In genomic region chr19:58001895-58002369, GRCh38 we compare ENCODE assay signal across 9 cellular contexts. TPM values are rescaled to one million over a fixed set of nuclear protein-coding genes. Genes with fewer than 3 reads are reported as not detected.
DNase-seq lines count a peak whose midpoint lies in the region; ATAC-seq and TF ChIP-seq lines count a peak whose summit lies in the region.
"Had no signal": no experiment of that assay in that cellular context is flagged by ENCODE, and none has a peak within 500 bp of the region (broad histone marks: within the 10 kb centered on the region; RNA-seq: fewer than 3 reads in every experiment).

No MANE protein-coding gene starts in this region.

- peaks cover 59% of the 10 kb centered on the region for H3K36me3 ChIP-seq in ACC112 (ENCODE audit: insufficient read depth, low read length)
- peaks cover 69% of the 10 kb centered on the region for H3K36me3 ChIP-seq in RWPE2 (ENCODE audit: low read depth)
- H3K36me3 ChIP-seq in endodermal cell (ENCODE audit: control insufficient read depth, insufficient read depth, low read length): peaks cover 80% of the 10 kb centered on the region

- H3K4me1 Mint-ChIP-seq in endodermal cell (peaks cover 7% of the 10 kb centered on the region), natural killer cell (peaks cover 26 to 39% of the 10 kb centered on the region in 2 donors)

- peak overlapping the region; percentile 93 for H3K9ac ChIP-seq in endodermal cell (ENCODE audit: extremely low read depth, low read length, poor library complexity, severe bottlenecking)

- H3K36me3 Mint-ChIP-seq in endodermal cell (ENCODE audit: low read depth): peaks cover 85% of the 10 kb centered on the region
- H3K36me3 Mint-ChIP-seq in natural killer cell: peaks cover 33% of the 10 kb centered on the region

- H3K4me1 ChIP-seq in ACC112 (ENCODE audit: control insufficient read depth, insufficient read depth, low read length, unreplicated experiment): peaks cover 9% of the 10 kb centered on the region
- no peaks in the 10 kb centered on the region for H3K4me1 ChIP-seq in RWPE2 (ENCODE audit: insufficient read depth, poor library complexity, severe bottlenecking)
- no peaks in the 10 kb centered on the region for H3K4me1 ChIP-seq in endodermal cell (ENCODE audit: control insufficient read depth, insufficient read depth, low read length)

- ATAC-seq in GM19324 (IDR thresholded peaks at IDR 0.05; ENCODE audit: low FRiP score, unreplicated experiment) (peak; percentile 19), RWPE2 (ENCODE audit: low read depth) (peak; percentile 13; the same call in 2 of the 3 replicates), natural killer cell (peak; percentile 26 to 57 (median 41)), HG02571 (IDR thresholded peaks at IDR 0.05; ENCODE audit: unreplicated experiment) (no peak)
- ATAC-seq: HCT116 had no signal

- no peak for TF ChIP-seq CTCF in RWPE2 (IDR thresholded peaks at IDR 0.05; ENCODE audit: poor library complexity, severe bottlenecking)
- TF ChIP-seq CTCF in endodermal cell (conservative IDR thresholded peaks at IDR 0.05): no peak
- no peak for TF ChIP-seq CTCF in natural killer cell (IDR thresholded peaks at IDR 0.05)

- peaks cover 34% of the 10 kb centered on the region for H3K79me2 ChIP-seq in ACC112 (ENCODE audit: control insufficient read depth, insufficient read depth, low read length, unreplicated experiment)

- H3K9me3 Mint-ChIP-seq in endodermal cell: peaks cover 41% of the 10 kb centered on the region
- peaks cover 4 to 9% of the 10 kb centered on the region in 2 donors for H3K9me3 Mint-ChIP-seq in natural killer cell

- WGBS in endodermal cell (ENCODE audit: insufficient coverage in 1 of 2, insufficient read length in 1 of 2), 2 experiments: 5 to 8% methylated on average over 15 to 23 of the region's 23 CpGs

- H3K27me3 Mint-ChIP-seq in endodermal cell (ENCODE audit: insufficient read depth) (no peaks in the 10 kb centered on the region), natural killer cell (ENCODE audit: low read depth in 2 of 2) (no peaks in the 10 kb centered on the region)

- no peaks in the 10 kb centered on the region for H3K27me3 ChIP-seq in ACC112 (ENCODE audit: insufficient read depth, low read length)
- H3K27me3 ChIP-seq in RWPE2 (ENCODE audit: insufficient read depth, poor library complexity, severe bottlenecking): no peaks in the 10 kb centered on the region
- H3K27me3 ChIP-seq in endodermal cell (ENCODE audit: control insufficient read depth, insufficient read depth, low read length, poor library complexity, severe bottlenecking): no peaks in the 10 kb centered on the region

- DNase-seq in RWPE2 (ENCODE audit: low spot score): no peak
- DNase-seq in endodermal cell: no peak
- DNase-seq in natural killer cell: no peak
- no peak for DNase-seq in iPS-NIHi11 (ENCODE audit: low spot score)
- DNase-seq in RPMI8226: no peak

- peak overlapping the region; percentile 84 for H2AFZ ChIP-seq in ACC112 (ENCODE audit: low read length, unreplicated experiment)

- H3K9me3 ChIP-seq in RWPE2 (ENCODE audit: severe bottlenecking) (peaks cover 16% of the 10 kb centered on the region), endodermal cell (ENCODE audit: control insufficient read depth, low read length) (peaks cover 90% of the 10 kb centered on the region)

- intact Hi-C loops in natural killer cell (cut with micrococcal nuclease): loop anchor here (1.0 to 10.0 kb wide), 6 partner anchors 57 to 617 kb away; partner anchors contain the start of genes ZNF135, ZNF329, ZNF417 and ZNF548

- peak overlapping the region; percentile 52; the same call in 1 of the 2 replicates for H3K27ac ChIP-seq in ACC112 (ENCODE audit: low read depth, low read length)
- peak overlapping the region; percentile 57 for H3K27ac ChIP-seq in RWPE2 (ENCODE audit: poor library complexity, severe bottlenecking)
- H3K27ac ChIP-seq in endodermal cell (ENCODE audit: low read depth, low read length): peak overlapping the region; percentile 90

- H3K27ac Mint-ChIP-seq in endodermal cell: peak overlapping the region; percentile 92
- H3K27ac Mint-ChIP-seq in natural killer cell: peak overlapping the region; percentile 91 to 93

- H3K4me3 ChIP-seq in ACC112 (ENCODE audit: low read depth, low read length) (peak overlapping the region; percentile 88), RWPE2 (ENCODE audit: severe bottlenecking) (peak overlapping the region; percentile 89), endodermal cell (ENCODE audit: low read length) (peak overlapping the region; percentile 99)

- peak overlapping the region; percentile 90 for H3K4me3 Mint-ChIP-seq in endodermal cell
- peak overlapping the region; percentile 92 for H3K4me3 Mint-ChIP-seq in natural killer cell

RNA-seq across cellular contexts. Expression of gene ZNF606, which starts 0.7 kb away (rescaled TPM):
- total RNA-seq in endodermal cell: 10 to 100 TPM; 25.8 to 34.7 TPM
- 22.0 TPM for polyA plus RNA-seq in endodermal cell (2013, experiment 1 of 2)
- 21.2 TPM for polyA plus RNA-seq in endodermal cell (2013, experiment 2 of 2)
- 10 to 100 TPM in 2 of 3 donors, 1 to 10 TPM in 1; 8.9 to 13.5 (median 12.5) TPM for total RNA-seq in natural killer cell

RNA-seq across cellular contexts. Expression of gene C19orf18, which starts 27.6 kb away (rescaled TPM):
- total RNA-seq in endodermal cell (under 1 TPM; 0.40 to 0.51 TPM), natural killer cell (under 1 TPM; 0.55 to 0.99 (median 0.70) TPM)
- 0.53 TPM for polyA plus RNA-seq in endodermal cell (2013, experiment 1 of 2)
- 1.0 TPM for polyA plus RNA-seq in endodermal cell (2013, experiment 2 of 2)

RNA-seq across cellular contexts. Expression of gene ZSCAN1, which starts 31.9 kb away (rescaled TPM):
- total RNA-seq in endodermal cell (1 to 10 TPM; 1.5 to 2.2 TPM), natural killer cell (not detected)
- 1.5 TPM for polyA plus RNA-seq in endodermal cell (2013, experiment 1 of 2)
- polyA plus RNA-seq in endodermal cell (2013, experiment 2 of 2): 0.75 TPM

RNA-seq across cellular contexts. Expression of gene ZNF256, which starts 54.4 kb away (rescaled TPM):
- 10 to 100 TPM; 10.4 to 11.0 TPM for total RNA-seq in endodermal cell
- polyA plus RNA-seq in endodermal cell (2013, experiment 1 of 2): 12.0 TPM
- polyA plus RNA-seq in endodermal cell (2013, experiment 2 of 2): 9.8 TPM
- total RNA-seq in natural killer cell: 10 to 100 TPM; 17.7 to 31.2 (median 27.2) TPM

RNA-seq across cellular contexts. Expression of gene ZNF135, which starts 57.1 kb away (rescaled TPM):
- total RNA-seq in endodermal cell (10 to 100 TPM in 1 of 2 donors, 1 to 10 TPM in 1; 9.3 to 12.0 TPM), natural killer cell (1 to 10 TPM; 1.6 to 4.3 (median 4.3) TPM)
- 3.7 TPM for polyA plus RNA-seq in endodermal cell (2013, experiment 1 of 2)
- polyA plus RNA-seq in endodermal cell (2013, experiment 2 of 2): 2.8 TPM
